8 cellular contexts compared by ENCODE assay signal in the genomic region with DNA sequence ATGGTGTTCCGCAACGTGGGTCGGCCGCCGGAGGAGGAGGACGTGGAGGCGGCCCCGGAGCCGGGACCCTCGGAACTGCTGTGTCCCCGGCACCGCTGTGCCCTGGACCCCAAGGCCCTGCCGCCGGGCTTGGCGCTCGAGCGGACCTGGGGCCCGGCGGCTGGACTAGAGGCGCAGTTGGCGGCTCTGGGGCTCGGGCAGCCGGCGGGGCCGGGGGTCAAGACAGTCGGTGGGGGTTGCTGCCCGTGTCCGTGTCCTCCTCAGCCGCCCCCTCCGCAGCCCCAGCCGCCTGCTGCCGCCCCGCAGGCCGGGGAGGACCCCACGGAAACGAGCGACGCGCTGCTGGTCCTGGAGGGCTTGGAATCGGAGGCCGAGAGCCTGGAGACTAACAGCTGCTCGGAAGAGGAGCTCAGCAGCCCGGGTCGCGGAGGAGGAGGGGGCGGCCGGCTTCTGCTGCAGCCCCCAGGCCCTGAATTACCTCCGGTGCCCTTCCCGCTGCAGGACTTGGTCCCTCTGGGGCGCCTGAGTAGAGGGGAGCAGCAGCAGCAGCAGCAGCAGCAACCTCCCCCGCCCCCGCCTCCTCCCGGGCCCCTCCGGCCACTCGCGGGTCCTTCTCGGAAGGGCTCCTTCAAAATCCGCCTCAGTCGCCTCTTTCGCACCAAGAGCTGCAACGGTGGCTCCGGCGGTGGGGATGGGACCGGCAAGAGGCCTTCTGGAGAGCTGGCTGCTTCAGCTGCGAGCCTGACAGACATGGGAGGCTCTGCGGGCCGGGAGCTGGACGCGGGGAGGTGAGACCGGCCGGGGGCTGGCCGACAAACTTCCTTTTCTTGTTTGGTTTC. TPM values are rescaled to one million over a fixed set of nuclear protein-coding genes. Genes with fewer than 3 reads are reported as not detected.
DNase-seq lines count a peak whose midpoint lies in the region; ATAC-seq, FAIRE-seq and TF ChIP-seq lines count a peak whose summit lies in the region.

No MANE protein-coding gene starts in this region.

- no peak for TF ChIP-seq POLR2A in sigmoid colon (IDR thresholded peaks at IDR 0.05)

- H3K79me2 ChIP-seq in OCI-LY7 (ENCODE audit: insufficient read depth, low read depth, low read length), result peaks cover 15% of the 10 kb centered on the region; the same call in 1 of the 2 replicates
- H3K79me2 ChIP-seq in astrocyte (ENCODE audit: insufficient read depth, low read length), result peaks cover 53% of the 10 kb centered on the region

- no peak overlapping the region for H3K27ac ChIP-seq in CD8-positive, alpha-beta T cell (ENCODE audit: low read depth, low read length)
- H3K27ac ChIP-seq in OCI-LY7 (ENCODE audit: low read depth, low read length, poor library complexity, severe bottlenecking) (no peak overlapping the region), astrocyte (ENCODE audit: low read depth, low read length) (peak overlapping the region; percentile 56), sigmoid colon (peak overlapping the region; percentile 87 to 94 (median 90))

- H3K4me2 ChIP-seq in OCI-LY7 (ENCODE audit: low read length) (peak overlapping the region; percentile 89), astrocyte (ENCODE audit: low read length) (peak overlapping the region; percentile 96)

- no peaks in the 10 kb centered on the region for H3K27me3 Mint-ChIP-seq in CD8-positive, alpha-beta T cell (ENCODE audit: low read depth)
- H3K27me3 Mint-ChIP-seq in astrocyte (ENCODE audit: low read depth, unreplicated experiment), result peaks cover 2% of the 10 kb centered on the region

- H3K9me3 Mint-ChIP-seq in CD8-positive, alpha-beta T cell, result no peaks in the 10 kb centered on the region
- no peaks in the 10 kb centered on the region for H3K9me3 Mint-ChIP-seq in astrocyte (ENCODE audit: unreplicated experiment)

- H3K4me3 ChIP-seq in CD8-positive, alpha-beta T cell (ENCODE audit: low read depth, low read length), result peak overlapping the region; percentile 60
- H3K4me3 ChIP-seq in OCI-LY7 (ENCODE audit: low read depth, low read length, poor library complexity, severe bottlenecking) (peak overlapping the region; percentile 89), astrocyte (ENCODE audit: insufficient read depth, low read depth, low read length) (peak overlapping the region; percentile 82), iPS-15b (ENCODE audit: low read depth, low read length) (peak overlapping the region; percentile 41), sigmoid colon (peak overlapping the region; percentile 60 to 90 (median 85))

- no peak for TF ChIP-seq EP300 in sigmoid colon (IDR thresholded peaks at IDR 0.05)

- peaks cover 21% of the 10 kb centered on the region for H3K4me1 ChIP-seq in CD8-positive, alpha-beta T cell (ENCODE audit: insufficient read depth, low read length)
- H3K4me1 ChIP-seq in OCI-LY7 (ENCODE audit: insufficient read depth, low read length, poor library complexity, severe bottlenecking) (peaks cover 57% of the 10 kb centered on the region), astrocyte (ENCODE audit: insufficient read depth, low read length) (peaks cover 15% of the 10 kb centered on the region), iPS-15b (ENCODE audit: control insufficient read depth, insufficient read depth, low read length) (no peaks in the 10 kb centered on the region), sigmoid colon (peaks cover 0 to 51% (median 48%) of the 10 kb centered on the region in 4 donors)

- peak in 3 of 7 experiments; percentile 12 to 55 (median 17) for DNase-seq in CD8-positive, alpha-beta T cell
- DNase-seq in OCI-LY7 (ENCODE audit: low spot score), result peak; percentile 41
- peak; percentile 15 for DNase-seq in astrocyte (ENCODE audit: low read depth)
- DNase-seq in sigmoid colon, result no peak
- DNase-seq in NCI-H1930 (lab: John Stamatoyannopoulos, UW), result no peak
- DNase-seq in NCI-H1436 treated with DMSO at 0.1 percent for 48 hours (lab: John Stamatoyannopoulos, UW), result no peak

- H3K27me3 ChIP-seq in CD8-positive, alpha-beta T cell (ENCODE audit: insufficient read depth, low read length), result no peaks in the 10 kb centered on the region
- H3K27me3 ChIP-seq in astrocyte (ENCODE audit: insufficient read depth, low read length) (no peaks in the 10 kb centered on the region), iPS-15b (ENCODE audit: control insufficient read depth, insufficient read depth, low read length) (peaks cover 5% of the 10 kb centered on the region), sigmoid colon (no peaks in the 10 kb centered on the region)

- H4K20me1 ChIP-seq in OCI-LY7 (ENCODE audit: insufficient read depth, low read length), result 0 out of 2 replicates have a peak, but pooled peaks cover 17% of the 10 kb centered on the region
- H4K20me1 ChIP-seq in astrocyte (ENCODE audit: insufficient read depth, low read length), result peaks cover 47% of the 10 kb centered on the region

- H2AFZ ChIP-seq in OCI-LY7 (ENCODE audit: low read length) (peak overlapping the region; percentile 13; the same call in 1 of the 2 replicates), astrocyte (ENCODE audit: low read depth, low read length) (peak overlapping the region; percentile 62)

- H3K36me3 Mint-ChIP-seq in CD8-positive, alpha-beta T cell, result peaks cover 6% of the 10 kb centered on the region
- H3K36me3 Mint-ChIP-seq in astrocyte (ENCODE audit: low read depth, unreplicated experiment), result no peaks in the 10 kb centered on the region

- POLR2A ChIA-PET in CD8-positive, alpha-beta T cell (lab: Charles Lee), result interaction anchor here (0.6 to 1.6 kb wide), 4 partner anchors 10 to 62 kb away, joined by 3 to 4 read pairs (median 3); no protein-coding TSS in a partner anchor
- POLR2A ChIA-PET in OCI-LY7 (lab: Charles Lee), result interaction anchor here (0.6 to 5.3 kb wide), 3 partner anchors 14 to 62 kb away, joined by 4 to 38 read pairs (median 5); no protein-coding TSS in a partner anchor

- H3K9ac ChIP-seq in astrocyte (ENCODE audit: low read length) (peak overlapping the region; percentile 78), iPS-15b (ENCODE audit: low read depth, low read length) (peak overlapping the region; percentile 66)

- H3K4me1 Mint-ChIP-seq in CD8-positive, alpha-beta T cell (ENCODE audit: low read depth), result peaks cover 51% of the 10 kb centered on the region
- peaks cover 16% of the 10 kb centered on the region for H3K4me1 Mint-ChIP-seq in astrocyte (ENCODE audit: low read depth, unreplicated experiment)

- intact Hi-C loops in CD8-positive, alpha-beta T cell (cut with DNase I, micrococcal nuclease), result loop anchor here in 1 of 2 experiments (5.0 to 10.0 kb wide), 4 partner anchors 55 to 1408 kb away; partner anchors contain the start of genes AATF, DUSP14 and MRPL45
- intact Hi-C loops in OCI-LY7 (cut with micrococcal nuclease; ENCODE audit: unreplicated experiment), result loop anchor here (5.0 kb wide), 1 partner anchor 140 kb away; no protein-coding TSS in a partner anchor
- intact Hi-C loops in sigmoid colon (cut with DNase I), result loop anchor here (5.0 to 10.0 kb wide), 3 partner anchors 135 to 312 kb away; partner anchors contain the start of gene SRCIN1

- CTCF ChIA-PET in CD8-positive, alpha-beta T cell (lab: Charles Lee), result interaction anchor here (0.8 to 13.8 kb wide), 2 partner anchors 18 to 65 kb away, joined by 4 to 320 read pairs; no protein-coding TSS in a partner anchor
- CTCF ChIA-PET in OCI-LY7 (lab: Charles Lee; ENCODE audit: unreplicated experiment), result interaction anchor here (1.4 kb wide), 1 partner anchor 9 kb away, joined by 3 read pairs; no protein-coding TSS in a partner anchor

- peak overlapping the region; percentile 50 for H3K27ac Mint-ChIP-seq in CD8-positive, alpha-beta T cell
- H3K27ac Mint-ChIP-seq in astrocyte (ENCODE audit: unreplicated experiment), result peak overlapping the region; percentile 48

- no peak for ATAC-seq in CD8-positive, alpha-beta T cell
- ATAC-seq in GM21576 (IDR thresholded peaks at IDR 0.05; ENCODE audit: unreplicated experiment), result peak; percentile 10

- no TSS peak for BruUV-seq in OCI-LY7 (replicated peaks; lab: Mats Ljungman, UMichigan)

- TF ChIP-seq CTCF in CD8-positive, alpha-beta T cell (IDR thresholded peaks at IDR 0.05), result no peak
- TF ChIP-seq CTCF in OCI-LY7 (conservative IDR thresholded peaks at IDR 0.05; ENCODE audit: low read length), result no peak
- no peak for TF ChIP-seq CTCF in astrocyte (IDR thresholded peaks at IDR 0.05; ENCODE audit: insufficient read depth, low read depth, low read length)
- no peak for TF ChIP-seq CTCF in sigmoid colon (IDR thresholded peaks at IDR 0.05)

- no peaks in the 10 kb centered on the region for H3K36me3 ChIP-seq in CD8-positive, alpha-beta T cell (ENCODE audit: insufficient read depth, low read length)
- H3K36me3 ChIP-seq in OCI-LY7 (ENCODE audit: insufficient read depth, low read length), result no peaks in the 10 kb centered on the region
- H3K36me3 ChIP-seq in astrocyte (ENCODE audit: insufficient read depth, low read length), result no peaks in the 10 kb centered on the region
- H3K36me3 ChIP-seq in iPS-15b (ENCODE audit: control insufficient read depth, insufficient read depth, low read length), result no peaks in the 10 kb centered on the region
- H3K36me3 ChIP-seq in sigmoid colon, result no peaks in the 10 kb centered on the region

- 0 to 1% methylated on average over 72 of the region's 72 CpGs for WGBS in sigmoid colon, 2 donors

- FAIRE-seq in astrocyte (lab: Jason Lieb, UNC), result no peak

- H3K4me3 Mint-ChIP-seq in CD8-positive, alpha-beta T cell, result peak overlapping the region; percentile 85
- H3K4me3 Mint-ChIP-seq in astrocyte (ENCODE audit: unreplicated experiment), result peak overlapping the region; percentile 89

- H3K9me3 ChIP-seq in CD8-positive, alpha-beta T cell (ENCODE audit: low read length), result no peaks in the 10 kb centered on the region
- H3K9me3 ChIP-seq in OCI-LY7 (ENCODE audit: low read length) (no peaks in the 10 kb centered on the region), astrocyte (ENCODE audit: insufficient read depth, low read depth, low read length) (no peaks in the 10 kb centered on the region), iPS-15b (ENCODE audit: control insufficient read depth, insufficient read depth, low read length) (no peaks in the 10 kb centered on the region), sigmoid colon (no peaks in the 10 kb centered on the region)

- no peaks in the 10 kb centered on the region for H3K9me2 ChIP-seq in OCI-LY7 (ENCODE audit: insufficient read depth, low read length)

RNA-seq across cellular contexts. Expression of gene SOCS7, which starts 0.8 kb away (rescaled TPM):
- 10 to 100 TPM; 10.6 to 11.4 TPM for total RNA-seq in CD8-positive, alpha-beta T cell
- 27.0 and 36.1 TPM in 2 replicates for total RNA-seq in OCI-LY7 (2014; rRNA removed; shearing (Covaris generic))
- total RNA-seq in OCI-LY7 (2022) (39.1 and 44.9 TPM in 2 replicates), astrocyte (16.8 and 17.2 TPM in 2 replicates), sigmoid colon (10 to 100 TPM; 13.9 to 20.2 (median 17.3) TPM)
- polyA plus RNA-seq in sigmoid colon, result 10 to 100 TPM in 1 of 3 donors, 1 to 10 TPM in 2; 1.2 to 12.6 (median 3.0) TPM

RNA-seq across cellular contexts. Expression of gene GPR179, which starts 8.7 kb away (rescaled TPM):
- total RNA-seq in CD8-positive, alpha-beta T cell, result under 1 TPM in 1 of 2 experiments, not detected in 1; 0.56 TPM
- total RNA-seq in OCI-LY7 (2014; rRNA removed; shearing (Covaris generic)), result 0.21 and 0.32 TPM in 2 replicates
- total RNA-seq in OCI-LY7 (2022) (0.06 and 1.1 TPM in 2 replicates), astrocyte (0.07 and 0.10 TPM in 2 replicates), sigmoid colon (under 1 TPM in 2 of 4 donors, not detected in 2; under 0.01 to 0.36 TPM)
- under 1 TPM in 1 of 3 donors, not detected in 2; 0.09 TPM for polyA plus RNA-seq in sigmoid colon

RNA-seq across cellular contexts. Expression of gene MRPL45, which starts 55.5 kb away (rescaled TPM):
- total RNA-seq in CD8-positive, alpha-beta T cell, result 10 to 100 TPM; 15.4 TPM
- 29.5 and 29.6 TPM in 2 replicates for total RNA-seq in OCI-LY7 (2014; rRNA removed; shearing (Covaris generic))
- total RNA-seq in OCI-LY7 (2022), result 41.5 and 45.1 TPM in 2 replicates
- total RNA-seq in astrocyte, result 30.0 and 34.3 TPM in 2 replicates
- 10 to 100 TPM; 31.2 to 41.0 (median 33.6) TPM for total RNA-seq in sigmoid colon
- 10 to 100 TPM; 35.8 to 38.1 (median 37.2) TPM for polyA plus RNA-seq in sigmoid colon

Comparison
In these comparisons a context has a peak if more than half of its experiments do, and no peak if none do; other contexts are left out.
1. DNase-seq: peak in OCI-LY7 (single experiment) and astrocyte (single experiment); none in sigmoid colon (single experiment), NCI-H1930 (0 of 2) and NCI-H1436 treated with DMSO at 0.1 percent for 48 hours (single experiment).
2. H3K27ac ChIP-seq: peak in astrocyte (single experiment) and sigmoid colon (4 of 4); none in CD8-positive, alpha-beta T cell (single experiment) and OCI-LY7 (single experiment).
3. Peak in every context shown above with its lines, with median percentiles within 50 percentile points of each other: H3K4me3 ChIP-seq.